In genomic region chr3:127183931-127184869, GRCh38 we compare ENCODE assay signal across 17 cellular contexts. TPM values are rescaled to one million over a fixed set of nuclear protein-coding genes. Genes with fewer than 3 reads are reported as not detected.
DNase-seq lines count a peak whose midpoint lies in the region; TF ChIP-seq lines count a peak whose summit lies in the region.
"Had no signal": no experiment of that assay in that cellular context is flagged by ENCODE, and none has a peak within 500 bp of the region (broad histone marks: within the 10 kb centered on the region; RNA-seq: fewer than 3 reads in every experiment).

No MANE protein-coding gene starts in this region.

- TF ChIP-seq CTCF in esophagus muscularis mucosa (IDR thresholded peaks at IDR 0.05) = no peak

- no peaks in the 10 kb centered on the region for H3K9me3 ChIP-seq in esophagus muscularis mucosa
- H3K9me3 ChIP-seq: HAP-1 had no signal

- no peaks in the 10 kb centered on the region for H3K27me3 ChIP-seq in esophagus muscularis mucosa

- no peak overlapping the region for H3K4me3 ChIP-seq in esophagus muscularis mucosa
- H3K4me3 ChIP-seq: HAP-1 had no signal

- no peak for TF ChIP-seq EP300 in esophagus muscularis mucosa (IDR thresholded peaks at IDR 0.05)

- no peaks in the 10 kb centered on the region for H3K4me1 ChIP-seq in esophagus muscularis mucosa
- H3K4me1 ChIP-seq: HAP-1 had no signal

- H3K27ac ChIP-seq in esophagus muscularis mucosa (replicated peaks in 1 of 4) = no peak overlapping the region
- H3K27ac ChIP-seq: KMS-11 had no signal

- WGBS in esophagus muscularis mucosa = 80% methylated on average over 23 of the region's 23 CpGs

- H3K36me3 ChIP-seq in esophagus muscularis mucosa = no peaks in the 10 kb centered on the region
- H3K36me3 ChIP-seq: HAP-1 had no signal

- intact Hi-C loops in esophagus muscularis mucosa (cut with DNase I) = no loop called here

- peak; percentile 43 for DNase-seq in activated effector memory CD4-positive, alpha-beta T cell treated with anti-CD3 and anti-CD28 coated beads, Interleukin-2, amount 50 U/mL, for 16 hours
- DNase-seq in activated effector memory CD4-positive, alpha-beta T cell treated with Interleukin-2 at 50 U/mL for 16 hours = no peak
- DNase-seq in esophagus muscularis mucosa (ENCODE audit: extremely low spot score) (peak; percentile 87), mucosa of gallbladder (ENCODE audit: low spot score) (peak; percentile 6), medulla oblongata (ENCODE audit: extremely low spot score) (no peak), NOMO-1 treated with dmso at 0.1 percent for 144 hours (lab: John Stamatoyannopoulos, UW; ENCODE audit: unreplicated experiment) (no peak), cerebellar nuclear complex (lab: John Stamatoyannopoulos, UW) (no peak)
- no peak for DNase-seq in stimulated activated CD4-positive, alpha-beta T cell treated with anti-CD3 and anti-CD28 coated beads, Interleukin-15, amount 100 ng/mL, for 24 hours
- DNase-seq: 8988T, NCI-H1417 treated with DMSO at 0.1 percent for 48 hours, NCI-H187 treated with DMSO at 0.1 percent for 48 hours, NCI-H2171, NCI-H526 had no signal

- TF ChIP-seq POLR2A in esophagus muscularis mucosa (IDR thresholded peaks at IDR 0.05; ENCODE audit: low read depth) = no peak

RNA-seq across cellular contexts. Expression of gene PRR23E, which starts 8.7 kb away (rescaled TPM):
- total RNA-seq in esophagus muscularis mucosa (not detected), mucosa of gallbladder (not detected)
- total RNA-seq: HT-29, M059J had no signal

Comparison
In these comparisons a context has a peak if more than half of its experiments do, and no peak if none do; other contexts are left out.
1. DNase-seq: peak in activated effector memory CD4-positive, alpha-beta T cell treated with anti-CD3 and anti-CD28 coated beads, Interleukin-2, amount 50 U/mL, for 16 hours (single experiment), esophagus muscularis mucosa (single experiment) and mucosa of gallbladder (single experiment); none in activated effector memory CD4-positive, alpha-beta T cell treated with Interleukin-2 at 50 U/mL for 16 hours (single experiment), stimulated activated CD4-positive, alpha-beta T cell treated with anti-CD3 and anti-CD28 coated beads, Interleukin-15, amount 100 ng/mL, for 24 hours (single experiment), medulla oblongata (single experiment), NOMO-1 treated with dmso at 0.1 percent for 144 hours (single experiment) and cerebellar nuclear complex (0 of 2).